32 cellular contexts compared by ENCODE assay signal in the genomic region with DNA sequence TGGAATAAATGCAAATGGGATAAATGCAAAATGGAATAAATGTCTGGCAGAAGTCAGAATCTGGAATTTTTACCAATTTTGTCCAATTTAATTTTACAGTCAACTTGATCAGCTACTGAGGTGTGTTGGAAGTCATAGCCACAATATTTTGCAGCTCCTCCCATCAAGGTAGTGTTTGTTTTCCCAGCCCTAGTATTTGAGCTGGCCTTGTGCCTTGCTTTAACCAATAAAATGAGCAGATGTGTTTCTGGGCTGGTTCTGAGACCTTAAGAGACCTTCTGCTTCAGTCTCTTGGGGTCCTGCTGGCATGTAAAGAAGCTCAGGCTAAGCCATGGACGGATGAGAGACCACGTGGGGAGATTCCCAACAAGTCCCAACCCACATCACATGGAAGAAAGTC. TPM values are rescaled to one million over a fixed set of nuclear protein-coding genes. Genes with fewer than 3 reads are reported as not detected.
DNase-seq lines count a peak whose midpoint lies in the region; ATAC-seq, FAIRE-seq and TF ChIP-seq lines count a peak whose summit lies in the region.
"Had no signal": no experiment of that assay in that cellular context is flagged by ENCODE, and none has a peak within 500 bp of the region (broad histone marks: within the 10 kb centered on the region; RNA-seq: fewer than 3 reads in every experiment).

No MANE protein-coding gene starts in this region.

- WGBS in HepG2 (ENCODE audit: low lambda C conversion rate), result 100% methylated on average over 2 of the region's 2 CpGs

- in situ Hi-C loops in HepG2 (cut with HindIII; ENCODE audit: extremely low pct_ligation_motif_present, low pct_unique_long_range_greater_than_20kb), result no loop called here

- TF ChIP-seq EP300 in HepG2 (IDR thresholded peaks at IDR 0.05; ENCODE audit: low read depth in 2 of 2, low read length in 2 of 2) (no peak), HepG2 (CRISPR knock-in tag; IDR thresholded peaks at IDR 0.05; ENCODE audit: borderline replicate concordance) (no peak)

- POLR2A ChIA-PET in HepG2 (lab: Yijun Ruan, JAX), result no interaction called here

- H3K4me3 Mint-ChIP-seq in stimulated activated naive B cell treated with anti-CD40 and anti-IgM and Interleukin-4, amounts not matched to agents 10 μg/mL and 1 μg/mL and 100 μg/mL, for 72 hours, result no peak overlapping the region
- H3K4me3 Mint-ChIP-seq: activated B cell treated with CpG ODN at 0.5 μM for 24 hours; activated naive CD8-positive, alpha-beta T cell treated with anti-CD3 and anti-CD28 coated beads, Interleukin-2, amount 10 ng/mL, durations not matched to agents 7 days and 5 days; mesothelial cell of epicardium; naive thymus-derived CD4-positive, alpha-beta T cell; T-cell had no signal

- H3K4me1 Mint-ChIP-seq in stimulated activated naive B cell treated with anti-CD40 and anti-IgM and Interleukin-4, amounts not matched to agents 10 μg/mL and 1 μg/mL and 100 μg/mL, for 72 hours, result no peaks in the 10 kb centered on the region
- H3K4me1 Mint-ChIP-seq: activated B cell treated with CpG ODN at 0.5 μM for 24 hours; activated naive CD8-positive, alpha-beta T cell treated with anti-CD3 and anti-CD28 coated beads, Interleukin-2, amount 10 ng/mL, durations not matched to agents 7 days and 5 days; T-cell had no signal

- FAIRE-seq in HepG2 (lab: Jason Lieb, UNC), result peak; percentile 28
- FAIRE-seq: HTR-8/SVneo had no signal

- no peak overlapping the region for H3K9ac ChIP-seq in HepG2 (ENCODE audit: insufficient read depth, low read depth, low read length)

- peaks cover 8 to 10% of the 10 kb centered on the region in 2 donors for H3K36me3 Mint-ChIP-seq in stimulated activated naive B cell treated with anti-CD40 and anti-IgM and Interleukin-4, amounts not matched to agents 10 μg/mL and 1 μg/mL and 100 μg/mL, for 72 hours
- H3K36me3 Mint-ChIP-seq: activated naive CD8-positive, alpha-beta T cell treated with anti-CD3 and anti-CD28 coated beads, Interleukin-2, amount 10 ng/mL, durations not matched to agents 7 days and 5 days; naive thymus-derived CD4-positive, alpha-beta T cell; T-cell had no signal

- no peak for TF ChIP-seq CTCF in LNCaP clone FGC (IDR thresholded peaks at IDR 0.05; ENCODE audit: control insufficient read depth, extremely low read depth, insufficient read depth)
- no peak for TF ChIP-seq CTCF in VCaP (conservative IDR thresholded peaks at IDR 0.05)
- no peak for TF ChIP-seq CTCF in HepG2 (CRISPR knock-in tag; IDR thresholded peaks at IDR 0.05)
- no peak for TF ChIP-seq CTCF in coronary artery (IDR thresholded peaks at IDR 0.05)

- ATAC-seq in HepG2 (no peak), GM18861 (IDR thresholded peaks at IDR 0.05; ENCODE audit: unreplicated experiment) (no peak)
- ATAC-seq in stimulated activated naive B cell treated with anti-CD40 and anti-IgM and Interleukin-4, amounts not matched to agents 10 μg/mL and 1 μg/mL and 100 μg/mL, for 72 hours (replicated peaks), result no peak
- ATAC-seq: naive thymus-derived CD4-positive, alpha-beta T cell; T-cell had no signal

- H3K9me3 Mint-ChIP-seq in stimulated activated naive B cell treated with anti-CD40 and anti-IgM and Interleukin-4, amounts not matched to agents 10 μg/mL and 1 μg/mL and 100 μg/mL, for 72 hours, result no peaks in the 10 kb centered on the region
- H3K9me3 Mint-ChIP-seq: activated B cell treated with CpG ODN at 0.5 μM for 24 hours; activated naive CD8-positive, alpha-beta T cell treated with anti-CD3 and anti-CD28 coated beads, Interleukin-2, amount 10 ng/mL, durations not matched to agents 7 days and 5 days; mesothelial cell of epicardium; naive thymus-derived CD4-positive, alpha-beta T cell; T-cell had no signal

- CTCF ChIA-PET in HepG2 (lab: Yijun Ruan, JAX; ENCODE audit: low intra/inter-chr PET ratio, low total read pairs), result no interaction called here

- H3K36me3 ChIP-seq in HepG2 (replicated peaks in 1 of 2; ENCODE audit: control insufficient read depth in 1 of 2, insufficient read depth in 2 of 2, low read length in 2 of 2), result 0 out of 5 replicates have a peak, but pooled peaks cover 1 to 13% of the 10 kb centered on the region in 2 experiments
- H3K36me3 ChIP-seq: HAP-1, MG63, uterus had no signal

- peak overlapping the region; percentile 20 for H3K27ac Mint-ChIP-seq in stimulated activated naive B cell treated with anti-CD40 and anti-IgM and Interleukin-4, amounts not matched to agents 10 μg/mL and 1 μg/mL and 100 μg/mL, for 72 hours
- H3K27ac Mint-ChIP-seq: activated B cell treated with CpG ODN at 0.5 μM for 24 hours; activated naive CD8-positive, alpha-beta T cell treated with anti-CD3 and anti-CD28 coated beads, Interleukin-2, amount 10 ng/mL, durations not matched to agents 7 days and 5 days; mesothelial cell of epicardium; naive thymus-derived CD4-positive, alpha-beta T cell; T-cell had no signal

- H2AFZ ChIP-seq in HepG2 (ENCODE audit: low read length), result no peak overlapping the region

- no peaks in the 10 kb centered on the region for H3K79me2 ChIP-seq in HepG2 (ENCODE audit: insufficient read depth, low read length)

- no peaks in the 10 kb centered on the region for H3K27me3 ChIP-seq in HepG2 (ENCODE audit: control insufficient read depth in 1 of 2, insufficient read depth in 2 of 2, low read length in 2 of 2)
- H3K27me3 ChIP-seq: MG63, SJSA1, uterus had no signal

- H4K20me1 ChIP-seq in HepG2 (ENCODE audit: insufficient read depth, low read length), result no peaks in the 10 kb centered on the region

- H3K9me3 ChIP-seq in HepG2 (ENCODE audit: low read length), result no peaks in the 10 kb centered on the region
- H3K9me3 ChIP-seq: HAP-1, left ventricle myocardium inferior, MG63, SJSA1, uterus had no signal

- TF ChIP-seq POLR2A in HepG2 (IDR thresholded peaks at IDR 0.05; ENCODE audit: insufficient read depth in 1 of 2, low read depth in 2 of 2, low read length in 2 of 2), result no peak

- H3K27ac ChIP-seq in VCaP (peak overlapping the region; percentile 71), HepG2 (ENCODE audit: extremely low read length, insufficient read depth, low read length) (no peak overlapping the region), coronary artery (no peak overlapping the region)
- H3K27ac ChIP-seq: left ventricle myocardium inferior, SJSA1, uterus had no signal

- no peaks in the 10 kb centered on the region for H3K27me3 Mint-ChIP-seq in stimulated activated naive B cell treated with anti-CD40 and anti-IgM and Interleukin-4, amounts not matched to agents 10 μg/mL and 1 μg/mL and 100 μg/mL, for 72 hours
- H3K27me3 Mint-ChIP-seq: activated B cell treated with CpG ODN at 0.5 μM for 24 hours; activated naive CD8-positive, alpha-beta T cell treated with anti-CD3 and anti-CD28 coated beads, Interleukin-2, amount 10 ng/mL, durations not matched to agents 7 days and 5 days; naive thymus-derived CD4-positive, alpha-beta T cell; T-cell had no signal

- intact Hi-C loops in HepG2 (cut with micrococcal nuclease; ENCODE audit: unreplicated experiment), result loop anchor here (10.0 kb wide), 1 partner anchor 241 kb away; no protein-coding TSS in a partner anchor

- DNase-seq in LNCaP clone FGC (ENCODE audit: low read depth) (peak; percentile 80), HepG2 (ENCODE audit: low spot score) (no peak), coronary artery (ENCODE audit: low spot score) (no peak), HUDEP-2 (lab: John Stamatoyannopoulos, UW; ENCODE audit: unreplicated experiment in 76 of 76) (no peak)
- DNase-seq in stimulated activated naive B cell treated with anti-CD40 and anti-IgM and Interleukin-4, amounts not matched to agents 10 μg/mL and 1 μg/mL and 100 μg/mL, for 72 hours, result no peak
- DNase-seq: activated B cell treated with CpG ODN at 0.5 μM for 24 hours; activated CD4-positive, alpha-beta T cell treated with anti-CD3 and anti-CD28 coated beads, Interleukin-2, amount 50 U/mL, for 1 hour; activated gamma-delta T cell; activated naive CD8-positive, alpha-beta T cell treated with anti-CD3 and anti-CD28 coated beads, Interleukin-2, amount 10 ng/mL, durations not matched to agents 7 days and 5 days; activated T-cell treated with anti-CD3 and anti-CD28 coated beads, Interleukin-2, amount 50 U/mL, for 1 hour; aorta; erythroblast; KBM-7; left ventricle myocardium inferior; MG63; naive thymus-derived CD4-positive, alpha-beta T cell; NCI-H1417 treated with DMSO at 0.1 percent for 48 hours; NCI-H2081 treated with DMSO at 0.1 percent for 48 hours; NCI-H345; NCI-H748 treated with DMSO at 0.1 percent for 48 hours; occipital lobe; RPMI8226; stimulated activated CD4-positive, alpha-beta T cell treated with anti-CD3 and anti-CD28 coated beads, Interleukin-15, amount 100 ng/mL, for 24 hours; stimulated activated CD4-positive, alpha-beta T cell treated with anti-CD3 and anti-CD28 coated beads, Interleukin-4, amount 100 ng/mL, for 4 hours; T-cell; uterus had no signal

- no peak overlapping the region for H3K4me3 ChIP-seq in LNCaP clone FGC (ENCODE audit: low read depth, low read length)
- no peak overlapping the region for H3K4me3 ChIP-seq in HepG2 (replicated peaks in 1 of 3; ENCODE audit: insufficient read depth in 1 of 3, low read depth in 2 of 3, low read length in 3 of 3)
- H3K4me3 ChIP-seq in coronary artery, result no peak overlapping the region
- H3K4me3 ChIP-seq: HAP-1, left ventricle myocardium inferior, MG63, SJSA1, uterus had no signal

- H3K4me2 ChIP-seq in HepG2 (ENCODE audit: low read depth, low read length), result no peak overlapping the region

- no peak for TF ChIP-seq RAD21 in HepG2 (CRISPR knock-in tag; IDR thresholded peaks at IDR 0.05)

- no TSS peak for BruUV-seq in HepG2 (replicated peaks; lab: Mats Ljungman, UMichigan)

- H3K4me1 ChIP-seq in HepG2 (ENCODE audit: insufficient read depth, low read length), result peaks cover 21% of the 10 kb centered on the region
- H3K4me1 ChIP-seq: HAP-1, uterus had no signal

RNA-seq across cellular contexts. Expression of gene RSBN1L, which starts 42.7 kb away (rescaled TPM):
- total RNA-seq in HepG2 (2016; rRNA removed; fragmentation: Illumina TruSeq; extraction: Trizol), result 21.3 and 25.9 TPM in 2 replicates
- total RNA-seq in HepG2 (2016; cell fraction: cytosol; rRNA removed; fragmentation: Illumina TruSeq; extraction: Trizol; ENCODE audit: low read depth), result 15.6 and 19.7 TPM in 2 replicates
- total RNA-seq in HepG2 (2016; cell fraction: insoluble cytoplasmic fraction; rRNA removed; fragmentation: Illumina TruSeq; extraction: Trizol), result 18.9 and 19.6 TPM in 2 replicates
- 10.7 and 11.3 TPM in 2 replicates for total RNA-seq in HepG2 (2016; cell fraction: membrane; rRNA removed; fragmentation: Illumina TruSeq; extraction: Trizol)
- total RNA-seq in HepG2 (2016; cell fraction: nucleus; rRNA removed; fragmentation: Illumina TruSeq; extraction: Trizol), result 13.9 and 15.9 TPM in 2 replicates
- polyA plus RNA-seq in HepG2 (2011; rRNA removed), result 7.7 and 7.9 TPM in 2 replicates
- 3.0 and 4.2 TPM in 2 replicates for polyA plus RNA-seq in HepG2 (2011; cell fraction: cytosol; rRNA removed)
- 5.1 and 6.1 TPM in 2 replicates for polyA plus RNA-seq in HepG2 (2011; cell fraction: nucleus; rRNA removed)
- polyA plus RNA-seq in HepG2 (2012), result 11.0 and 12.9 TPM in 2 replicates
- 0.66 and 0.77 TPM in 2 replicates for polyA plus RNA-seq in HepG2 (2016; cell fraction: cytosol; fragmentation: Illumina TruSeq; extraction: Trizol; ENCODE audit: low read depth)
- 12.8 and 15.4 TPM in 2 replicates for polyA plus RNA-seq in HepG2 (2016; cell fraction: insoluble cytoplasmic fraction; fragmentation: Illumina TruSeq; extraction: Trizol; ENCODE audit: low read depth)
- polyA plus RNA-seq in HepG2 (2016; cell fraction: membrane; fragmentation: Illumina TruSeq; extraction: Trizol; ENCODE audit: low read depth), result 1.9 TPM in 2 replicates
- 16.3 and 17.5 TPM in 2 replicates for polyA plus RNA-seq in HepG2 (2016; cell fraction: nucleus; fragmentation: Illumina TruSeq; extraction: Trizol; ENCODE audit: insufficient read depth, low read depth)
- 7.7 and 8.4 TPM in 2 replicates for polyA minus RNA-seq in HepG2 (2011; rRNA and poly(A)+ RNA removed; ENCODE audit: low replicate concordance)
- polyA minus RNA-seq in HepG2 (2011; cell fraction: cytosol; rRNA and poly(A)+ RNA removed), result 14.1 and 20.3 TPM in 2 replicates
- polyA minus RNA-seq in HepG2 (2011; cell fraction: nucleus; rRNA and poly(A)+ RNA removed), result 18.3 and 23.4 TPM in 2 replicates
